ENCODE assay signal across 21 cellular contexts in genomic region chr11:69950621-69951020, GRCh38.
DNase-seq lines count a peak whose midpoint lies in the region; ATAC-seq, FAIRE-seq and TF ChIP-seq lines count a peak whose summit lies in the region.
"Had no signal": no experiment of that assay in that cellular context is flagged by ENCODE, and none has a peak within 500 bp of the region (broad histone marks: within the 10 kb centered on the region; RNA-seq: fewer than 3 reads in every experiment).

No MANE protein-coding gene starts in this region.

- no peak overlapping the region for H3K27ac Mint-ChIP-seq in chondrocyte (ENCODE audit: unreplicated experiment)
- H3K27ac Mint-ChIP-seq: B cell, H9, IgD-negative memory B cell, T-helper 17 cell had no signal

- H3K4me1 ChIP-seq in A549, result peaks cover 29% of the 10 kb centered on the region

- TF ChIP-seq CTCF in A549 (IDR thresholded peaks at IDR 0.05) (no peak), chondrocyte (IDR thresholded peaks at IDR 0.05) (no peak)

- no peaks in the 10 kb centered on the region for H3K9me3 Mint-ChIP-seq in chondrocyte (ENCODE audit: low read depth)

- no peak for FAIRE-seq in A549 (lab: Jason Lieb, UNC)
- FAIRE-seq: A204.1 had no signal

- peaks cover 3% of the 10 kb centered on the region for H3K27me3 Mint-ChIP-seq in chondrocyte (ENCODE audit: low read depth)

- H3K36me3 Mint-ChIP-seq in chondrocyte (ENCODE audit: low read depth), result no peaks in the 10 kb centered on the region
- H3K36me3 Mint-ChIP-seq: IgD-negative memory B cell had no signal

- POLR2A ChIA-PET in A549 (lab: Yijun Ruan, JAX) (no interaction called here), HEK293T (lab: Yijun Ruan, JAX) (no interaction called here)

- DNase-seq in A549 (ENCODE audit: low read depth in 1 of 2, low spot score in 1 of 2), result no peak
- peak; percentile 20 for DNase-seq in HT-29 (ENCODE audit: low spot score)
- peak; percentile 26 for DNase-seq in chondrocyte (ENCODE audit: low spot score)
- DNase-seq in left lobe of liver (ENCODE audit: low spot score), result no peak
- DNase-seq in HEK293T (ENCODE audit: extremely low spot score), result no peak
- no peak for DNase-seq in NCI-H1436 (lab: John Stamatoyannopoulos, UW)
- DNase-seq in D341Med (ENCODE audit: low spot score), result no peak
- DNase-seq: DMS 273 treated with DMSO at 0.1 percent for 48 hours, DMS79 treated with DMSO at 0.1 percent for 48 hours, NCI-H1694, NCI-H2081, NCI-H2171, NCI-H524 treated with DMSO at 0.1 percent for 48 hours, T-helper 17 cell had no signal

- TF ChIP-seq EP300 in A549 (IDR thresholded peaks at IDR 0.05), result no peak

- no peak for TF ChIP-seq RAD21 in A549 (conservative IDR thresholded peaks at IDR 0.05 in 1 of 2, IDR thresholded peaks at IDR 0.05 in 1 of 2)

- WGBS in A549 (ENCODE audit: missing lambda C conversion rate), result 96% methylated on average over 6 of the region's 6 CpGs

- ATAC-seq in A549 (no peak), left lobe of liver (peak; percentile 55), GM19023 (IDR thresholded peaks at IDR 0.05; ENCODE audit: unreplicated experiment) (no peak)
- ATAC-seq: Right ventricle myocardium inferior, T-helper 17 cell had no signal

- H3K9me3 ChIP-seq in A549, result peaks cover 8% of the 10 kb centered on the region

- H3K4me1 Mint-ChIP-seq in chondrocyte (ENCODE audit: low read depth), result peaks cover 18% of the 10 kb centered on the region
- H3K4me1 Mint-ChIP-seq: B cell, T-helper 17 cell had no signal

- H3K27ac ChIP-seq in A549, result peak overlapping the region; percentile 88 to 93
- H3K27ac ChIP-seq: SK-N-MC had no signal

- H3K4me3 Mint-ChIP-seq in chondrocyte (ENCODE audit: unreplicated experiment), result no peak overlapping the region
- H3K4me3 Mint-ChIP-seq: B cell, H9, IgD-negative memory B cell, T-helper 17 cell had no signal

- H3K4me2 ChIP-seq in A549, result no peak overlapping the region

- CTCF ChIA-PET in A549 (lab: Yijun Ruan, JAX) (interaction anchor here (0.6 to 3.1 kb wide), 8 partner anchors 10 to 247 kb away, joined by 3 to 14 read pairs (median 5); no protein-coding TSS in a partner anchor), HEK293T (lab: Yijun Ruan, JAX) (no interaction called here)

- no peak for TF ChIP-seq POLR2A in A549 (IDR thresholded peaks at IDR 0.05; ENCODE audit: low read length)

- no peak overlapping the region for H3K4me3 ChIP-seq in A549
- H3K4me3 ChIP-seq: SK-N-MC had no signal

TF ChIP-seq in A549, 52 proteins besides CTCF, POLR2A, EP300 and RAD21:
- TF ChIP-seq EHF (CRISPR knock-in tag; IDR thresholded peaks at IDR 0.05) (no peak), CBX2 (IDR thresholded peaks at IDR 0.05; ENCODE audit: borderline replicate concordance, low read depth) (no peak), MAFK (IDR thresholded peaks at IDR 0.05; ENCODE audit: partially characterized antibody) (no peak), BHLHE40 (IDR thresholded peaks at IDR 0.05; ENCODE audit: low read depth, low read length) (no peak), ZSCAN20 (CRISPR knock-in tag; IDR thresholded peaks at IDR 0.05) (no peak), HES2 (IDR thresholded peaks at IDR 0.05) (no peak), ESRRA (IDR thresholded peaks at IDR 0.05; ENCODE audit: borderline replicate concordance, low read length) (no peak), POLR2AphosphoS2 (conservative IDR thresholded peaks at IDR 0.05; ENCODE audit: low read length) (no peak)

TF ChIP-seq in HEK293T, 16 proteins besides CTCF, POLR2A, EP300 and RAD21:
- TF ChIP-seq CTBP1 (IDR thresholded peaks at IDR 0.05; ENCODE audit: borderline replicate concordance) (no peak), HDGF (IDR thresholded peaks at IDR 0.05; ENCODE audit: borderline replicate concordance) (no peak), TARDBP (IDR thresholded peaks at IDR 0.05) (no peak), L3MBTL2 (conservative IDR thresholded peaks at IDR 0.05) (no peak), SUZ12 (IDR thresholded peaks at IDR 0.05) (no peak), FOXA1 (IDR thresholded peaks at IDR 0.05) (no peak), SP1 (IDR thresholded peaks at IDR 0.05) (no peak), BHLHE40 (IDR thresholded peaks at IDR 0.05; ENCODE audit: borderline replicate concordance) (no peak), FOXM1 (IDR thresholded peaks at IDR 0.05; ENCODE audit: borderline replicate concordance) (no peak), NFRKB (IDR thresholded peaks at IDR 0.05) (no peak), ZNF384 (IDR thresholded peaks at IDR 0.05) (no peak), LEF1 (IDR thresholded peaks at IDR 0.05; ENCODE audit: borderline replicate concordance) (no peak), ARNT (IDR thresholded peaks at IDR 0.05) (no peak)
- TF ChIP-seq, protein P1, sequence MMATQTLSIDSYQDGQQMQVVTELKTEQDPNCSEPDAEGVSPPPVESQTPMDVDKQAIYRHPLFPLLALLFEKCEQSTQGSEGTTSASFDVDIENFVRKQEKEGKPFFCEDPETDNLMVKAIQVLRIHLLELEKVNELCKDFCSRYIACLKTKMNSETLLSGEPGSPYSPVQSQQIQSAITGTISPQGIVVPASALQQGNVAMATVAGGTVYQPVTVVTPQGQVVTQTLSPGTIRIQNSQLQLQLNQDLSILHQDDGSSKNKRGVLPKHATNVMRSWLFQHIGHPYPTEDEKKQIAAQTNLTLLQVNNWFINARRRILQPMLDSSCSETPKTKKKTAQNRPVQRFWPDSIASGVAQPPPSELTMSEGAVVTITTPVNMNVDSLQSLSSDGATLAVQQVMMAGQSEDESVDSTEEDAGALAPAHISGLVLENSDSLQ (IDR thresholded peaks at IDR 0.05), result no peak

Comparison
In these comparisons a context has a peak if more than half of its experiments do, and no peak if none do; other contexts are left out.
1. DNase-seq: peak in HT-29 (single experiment) and chondrocyte (single experiment); none in A549 (0 of 2), left lobe of liver (single experiment), HEK293T (single experiment), NCI-H1436 (single experiment) and D341Med (single experiment).